In the genomic region with DNA sequence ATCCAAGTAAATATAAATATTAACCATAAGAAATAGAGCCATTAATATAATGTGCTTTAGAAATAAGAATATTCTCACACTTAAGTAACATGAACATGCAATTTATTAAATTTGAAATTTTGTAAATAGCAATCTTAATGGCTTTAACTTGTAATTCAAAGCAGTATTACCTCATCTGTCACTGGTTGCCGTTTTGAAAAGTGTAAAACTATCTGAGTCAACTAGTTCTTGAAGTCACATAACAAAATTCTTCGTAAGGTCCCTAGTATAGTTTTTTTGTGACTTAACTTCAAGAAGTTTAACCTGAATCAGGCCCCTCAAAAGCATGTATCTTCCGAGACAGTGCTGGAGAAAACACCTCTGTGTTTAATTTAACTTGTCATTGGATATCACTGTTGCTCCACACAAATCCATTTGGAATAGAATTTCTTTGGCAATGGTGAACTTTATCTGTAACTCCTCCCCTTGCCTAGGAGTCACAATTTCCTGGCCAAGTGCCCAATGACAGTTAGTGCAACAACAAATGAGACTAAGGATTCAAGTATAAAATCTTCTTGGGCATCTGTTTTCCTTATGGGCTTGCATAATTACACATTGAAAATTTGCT, we compare ENCODE assay signal across 11 cellular contexts. TPM values are rescaled to one million over a fixed set of nuclear protein-coding genes. Genes with fewer than 3 reads are reported as not detected.
DNase-seq lines count a peak whose midpoint lies in the region; ATAC-seq and TF ChIP-seq lines count a peak whose summit lies in the region.
"Had no signal": no experiment of that assay in that cellular context is flagged by ENCODE, and none has a peak within 500 bp of the region (broad histone marks: within the 10 kb centered on the region; RNA-seq: fewer than 3 reads in every experiment).

No MANE protein-coding gene starts in this region.

- no peak for TF ChIP-seq CTCF in right atrium auricular region (IDR thresholded peaks at IDR 0.05)
- no peak for TF ChIP-seq CTCF in GM13977 (IDR thresholded peaks at IDR 0.05; ENCODE audit: extremely low read depth, insufficient read depth, missing control alignments)

- intact Hi-C loops in activated T-helper 1 cell treated with anti-CD3 and anti-CD28 coated beads, Interleukin-12 subunit alpha, Interleukin-12 subunit beta, Interleukin-2, Interleukin-4 antibody, amounts not matched to agents 30 ng/mL and 10 ng/mL and 1 ng/mL, durations not matched to agents 14 hours and 24 hours and 36 hours (cut with micrococcal nuclease) = no loop called here

- H3K9me3 ChIP-seq in right atrium auricular region (no peaks in the 10 kb centered on the region), stomach smooth muscle (ENCODE audit: control insufficient read depth in 2 of 2, low read length in 2 of 2) (no peaks in the 10 kb centered on the region)

- DNase-seq in NCI-H1105 treated with DMSO at 0.1 percent for 48 hours (lab: John Stamatoyannopoulos, UW) (peak; percentile 9), NCI-H1105 (lab: John Stamatoyannopoulos, UW) (no peak), right atrium auricular region (ENCODE audit: low spot score) (peak; percentile 89), T-cell (no peak), GM13977 (ENCODE audit: low spot score) (no peak)
- peak; percentile 15 for DNase-seq in activated naive CD8-positive, alpha-beta T cell treated with anti-CD3 and anti-CD28 coated beads for 36 hours
- DNase-seq in activated T-helper 1 cell treated with anti-CD3 and anti-CD28 coated beads, Interleukin-12 subunit alpha, Interleukin-12 subunit beta, Interleukin-2, Interleukin-4 antibody, amounts not matched to agents 30 ng/mL and 10 ng/mL and 1 ng/mL, durations not matched to agents 14 hours and 24 hours and 36 hours (ENCODE audit: low spot score) = no peak
- DNase-seq: caudate nucleus had no signal

- H3K4me1 Mint-ChIP-seq in activated naive CD8-positive, alpha-beta T cell treated with anti-CD3 and anti-CD28 coated beads for 36 hours = peaks cover 8% of the 10 kb centered on the region
- H3K4me1 Mint-ChIP-seq in T-cell = peaks cover 0 to 9% (median 3%) of the 10 kb centered on the region in 3 donors
- H3K4me1 Mint-ChIP-seq in activated T-helper 1 cell treated with anti-CD3 and anti-CD28 coated beads, Interleukin-12 subunit alpha, Interleukin-12 subunit beta, Interleukin-2, Interleukin-4 antibody, amounts not matched to agents 30 ng/mL and 10 ng/mL and 1 ng/mL, durations not matched to agents 14 hours and 24 hours and 36 hours (ENCODE audit: low read depth) = no peaks in the 10 kb centered on the region

- H3K27me3 Mint-ChIP-seq in activated naive CD8-positive, alpha-beta T cell treated with anti-CD3 and anti-CD28 coated beads for 36 hours = no peaks in the 10 kb centered on the region
- H3K27me3 Mint-ChIP-seq in T-cell = no peaks in the 10 kb centered on the region
- H3K27me3 Mint-ChIP-seq in activated T-helper 1 cell treated with anti-CD3 and anti-CD28 coated beads, Interleukin-12 subunit alpha, Interleukin-12 subunit beta, Interleukin-2, Interleukin-4 antibody, amounts not matched to agents 30 ng/mL and 10 ng/mL and 1 ng/mL, durations not matched to agents 14 hours and 24 hours and 36 hours (ENCODE audit: insufficient read depth) = no peaks in the 10 kb centered on the region

- H3K4me3 ChIP-seq in right atrium auricular region (no peak overlapping the region), stomach smooth muscle (ENCODE audit: low read length in 2 of 2) (peak overlapping the region in 1 of 2 donors; percentile 14)
- H3K4me3 ChIP-seq: PC-9 had no signal

- H3K9ac ChIP-seq in stomach smooth muscle (ENCODE audit: low read length in 2 of 2) = peak overlapping the region in 1 of 2 donors; percentile 36

- POLR2A ChIA-PET in T-cell (lab: Charles Lee) = no interaction called here

- no peaks in the 10 kb centered on the region for H3K27me3 ChIP-seq in right atrium auricular region
- H3K27me3 ChIP-seq in stomach smooth muscle (ENCODE audit: control insufficient read depth in 1 of 2, insufficient read depth in 2 of 2, low read length in 2 of 2) = no peaks in the 10 kb centered on the region

- H3K27ac ChIP-seq in right atrium auricular region (peak overlapping the region; percentile 34 to 71), stomach smooth muscle (ENCODE audit: low read length) (peak overlapping the region; percentile 0)
- H3K27ac ChIP-seq: 22Rv1, PC-9 had no signal

- CTCF ChIA-PET in T-cell (lab: Charles Lee) = no interaction called here

- in situ Hi-C loops in GM13977 (cut with MboI; ENCODE audit: low pct_unique_long_range_greater_than_20kb, low sequenced_read_pairs, unreplicated experiment) = no loop called here

- H3K36me3 Mint-ChIP-seq in activated naive CD8-positive, alpha-beta T cell treated with anti-CD3 and anti-CD28 coated beads for 36 hours = peaks cover 7% of the 10 kb centered on the region
- peaks cover 36% of the 10 kb centered on the region for H3K36me3 Mint-ChIP-seq in T-cell
- peaks cover 15% of the 10 kb centered on the region for H3K36me3 Mint-ChIP-seq in activated T-helper 1 cell treated with anti-CD3 and anti-CD28 coated beads, Interleukin-12 subunit alpha, Interleukin-12 subunit beta, Interleukin-2, Interleukin-4 antibody, amounts not matched to agents 30 ng/mL and 10 ng/mL and 1 ng/mL, durations not matched to agents 14 hours and 24 hours and 36 hours (ENCODE audit: low read depth)

- ATAC-seq in T-cell (replicated peaks in 1 of 4) = no peak

- H3K9me3 Mint-ChIP-seq in activated naive CD8-positive, alpha-beta T cell treated with anti-CD3 and anti-CD28 coated beads for 36 hours = no peaks in the 10 kb centered on the region
- no peaks in the 10 kb centered on the region for H3K9me3 Mint-ChIP-seq in T-cell
- no peaks in the 10 kb centered on the region for H3K9me3 Mint-ChIP-seq in activated T-helper 1 cell treated with anti-CD3 and anti-CD28 coated beads, Interleukin-12 subunit alpha, Interleukin-12 subunit beta, Interleukin-2, Interleukin-4 antibody, amounts not matched to agents 30 ng/mL and 10 ng/mL and 1 ng/mL, durations not matched to agents 14 hours and 24 hours and 36 hours

- peaks cover 0 to 23% of the 10 kb centered on the region in 2 donors for H3K4me1 ChIP-seq in right atrium auricular region
- H3K4me1 ChIP-seq in stomach smooth muscle (ENCODE audit: control insufficient read depth, insufficient read depth, low read length) = peaks cover 7% of the 10 kb centered on the region

- H3K4me3 Mint-ChIP-seq in activated naive CD8-positive, alpha-beta T cell treated with anti-CD3 and anti-CD28 coated beads for 36 hours = no peak overlapping the region
- no peak overlapping the region for H3K4me3 Mint-ChIP-seq in T-cell
- no peak overlapping the region for H3K4me3 Mint-ChIP-seq in activated T-helper 1 cell treated with anti-CD3 and anti-CD28 coated beads, Interleukin-12 subunit alpha, Interleukin-12 subunit beta, Interleukin-2, Interleukin-4 antibody, amounts not matched to agents 30 ng/mL and 10 ng/mL and 1 ng/mL, durations not matched to agents 14 hours and 24 hours and 36 hours

- peaks cover 2% of the 10 kb centered on the region for H3K36me3 ChIP-seq in right atrium auricular region
- H3K36me3 ChIP-seq in stomach smooth muscle (ENCODE audit: control insufficient read depth in 2 of 2, insufficient read depth in 2 of 2, low read length in 2 of 2) = no peaks in the 10 kb centered on the region

- H3K27ac Mint-ChIP-seq in activated naive CD8-positive, alpha-beta T cell treated with anti-CD3 and anti-CD28 coated beads for 36 hours = no peak overlapping the region
- H3K27ac Mint-ChIP-seq in T-cell = no peak overlapping the region
- no peak overlapping the region for H3K27ac Mint-ChIP-seq in activated T-helper 1 cell treated with anti-CD3 and anti-CD28 coated beads, Interleukin-12 subunit alpha, Interleukin-12 subunit beta, Interleukin-2, Interleukin-4 antibody, amounts not matched to agents 30 ng/mL and 10 ng/mL and 1 ng/mL, durations not matched to agents 14 hours and 24 hours and 36 hours

RNA-seq across cellular contexts. Expression of a gene that starts 47.1 kb away (rescaled TPM):
- 10 to 100 TPM; 41.8 to 46.8 TPM for total RNA-seq in activated naive CD8-positive, alpha-beta T cell treated with anti-CD3 and anti-CD28 coated beads for 36 hours
- total RNA-seq in right atrium auricular region = 10 to 100 TPM; 28.5 to 32.7 TPM
- 10 to 100 TPM; 49.7 to 63.5 (median 54.0) TPM for total RNA-seq in T-cell
- total RNA-seq in activated T-helper 1 cell treated with anti-CD3 and anti-CD28 coated beads, Interleukin-12 subunit alpha, Interleukin-12 subunit beta, Interleukin-2, Interleukin-4 antibody, amounts not matched to agents 30 ng/mL and 10 ng/mL and 1 ng/mL, durations not matched to agents 14 hours and 24 hours and 36 hours = 52.0 and 56.5 TPM in 2 replicates

Comparison
In these comparisons a context has a peak if more than half of its experiments do, and no peak if none do; other contexts are left out.
1. DNase-seq: peak in NCI-H1105 treated with DMSO at 0.1 percent for 48 hours (single experiment), activated naive CD8-positive, alpha-beta T cell treated with anti-CD3 and anti-CD28 coated beads for 36 hours (single experiment) and right atrium auricular region (single experiment); none in NCI-H1105 (single experiment), T-cell (0 of 34), GM13977 (single experiment) and activated T-helper 1 cell treated with anti-CD3 and anti-CD28 coated beads, Interleukin-12 subunit alpha, Interleukin-12 subunit beta, Interleukin-2, Interleukin-4 antibody, amounts not matched to agents 30 ng/mL and 10 ng/mL and 1 ng/mL, durations not matched to agents 14 hours and 24 hours and 36 hours (single experiment).